Comparison of ENCODE assay signal across 8 cellular contexts in the genomic region with DNA sequence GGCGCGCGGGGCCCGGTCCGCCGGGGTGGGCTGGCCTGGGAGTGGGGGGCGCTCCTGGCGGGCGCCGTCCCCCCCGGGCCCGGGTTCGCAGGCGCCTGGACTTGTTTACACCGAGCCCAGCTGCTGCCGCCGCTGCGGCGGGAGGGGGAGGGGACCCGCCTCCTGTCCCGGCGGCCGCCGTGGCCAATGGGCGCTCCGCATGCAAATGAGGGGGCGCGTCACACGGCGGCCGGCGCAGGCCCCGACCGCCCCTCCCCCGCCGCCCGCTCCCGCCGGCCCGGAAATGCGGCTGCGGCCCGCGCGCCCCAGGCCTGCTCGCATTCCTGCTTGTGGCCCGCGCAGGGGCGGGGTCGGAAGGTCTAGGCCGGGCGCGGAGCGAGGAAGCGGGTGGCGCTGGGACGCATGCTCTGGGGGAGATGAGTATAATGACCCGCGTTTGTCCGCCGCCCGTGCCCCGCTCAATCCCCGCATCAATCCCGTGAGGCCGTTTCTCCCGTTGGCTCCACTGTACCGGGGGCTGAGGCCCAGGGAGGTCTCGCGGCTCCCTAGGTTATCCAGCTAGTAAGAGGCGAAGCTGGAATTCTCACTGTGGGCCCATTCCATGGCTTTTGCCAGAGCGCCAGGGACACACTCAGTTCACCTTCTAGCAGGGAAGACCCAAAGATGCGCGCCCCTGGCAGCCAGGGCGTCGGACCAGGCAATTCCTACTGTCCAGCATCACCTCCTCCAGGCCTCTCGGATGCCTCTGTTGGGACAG. TPM values are rescaled to one million over a fixed set of nuclear protein-coding genes. Genes with fewer than 3 reads are reported as not detected.
DNase-seq lines count a peak whose midpoint lies in the region; ATAC-seq and TF ChIP-seq lines count a peak whose summit lies in the region.

A gene with protein sequence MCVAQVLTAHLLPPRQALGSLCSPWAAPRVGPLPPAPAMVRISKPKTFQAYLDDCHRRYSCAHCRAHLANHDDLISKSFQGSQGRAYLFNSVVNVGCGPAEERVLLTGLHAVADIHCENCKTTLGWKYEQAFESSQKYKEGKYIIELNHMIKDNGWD (minus strand): TSS at position 109 of the 757 bp plus-strand sequence. CDS start 731 bp downstream, outside the sequence.

- H3K36me3 ChIP-seq in GM23248 (ENCODE audit: low read depth), result peaks cover 10% of the 10 kb centered on the region
- peaks cover 9 to 11% of the 10 kb centered on the region in 2 donors for H3K36me3 ChIP-seq in ascending aorta
- peaks cover 0 to 24% of the 10 kb centered on the region in 2 donors for H3K36me3 ChIP-seq in psoas muscle (ENCODE audit: insufficient read depth in 1 of 2, low read depth in 1 of 2)
- peaks cover 2 to 16% (median 9%) of the 10 kb centered on the region in 4 donors for H3K36me3 ChIP-seq in upper lobe of left lung

- peaks cover 21% of the 10 kb centered on the region for H3K79me2 ChIP-seq in GM23248 (ENCODE audit: insufficient read depth)

- H3K4me1 ChIP-seq in GM23248 (ENCODE audit: insufficient read depth), result 0 out of 2 replicates have a peak, but pooled peaks cover 4% of the 10 kb centered on the region
- peaks cover 17 to 24% of the 10 kb centered on the region in 2 donors for H3K4me1 ChIP-seq in ascending aorta
- peaks cover 29% of the 10 kb centered on the region for H3K4me1 ChIP-seq in psoas muscle
- peaks cover 30 to 49% (median 38%) of the 10 kb centered on the region in 4 donors for H3K4me1 ChIP-seq in upper lobe of left lung

- TF ChIP-seq EP300 in upper lobe of left lung (IDR thresholded peaks at IDR 0.05), result peak in 1 of 4 donors; percentile 19

- no peaks in the 10 kb centered on the region for H3K9me2 ChIP-seq in GM23248 (ENCODE audit: insufficient read depth)

- H3K27ac ChIP-seq in GM23248, result peak within 1 kb of the TSS; percentile 86
- H3K27ac ChIP-seq in ascending aorta, result peak within 1 kb of the TSS; percentile 88 to 92
- H3K27ac ChIP-seq in psoas muscle, result peak within 1 kb of the TSS; percentile 97
- peak within 1 kb of the TSS; percentile 91 to 99 (median 96) for H3K27ac ChIP-seq in upper lobe of left lung

- H3K27me3 ChIP-seq in GM23248 (replicated peaks; ENCODE audit: insufficient read depth), result no peaks in the 10 kb centered on the region
- H3K27me3 ChIP-seq in ascending aorta, result no peaks in the 10 kb centered on the region
- H3K27me3 ChIP-seq in psoas muscle (ENCODE audit: insufficient read depth in 3 of 3, low read length in 2 of 3), result no peaks in the 10 kb centered on the region
- no peaks in the 10 kb centered on the region for H3K27me3 ChIP-seq in upper lobe of left lung

- peak in 2 of 4 donors; percentile 80 to 88 for TF ChIP-seq POLR2A in upper lobe of left lung (IDR thresholded peaks at IDR 0.05)

- peak within 1 kb of the TSS; percentile 91 for H3K4me3 ChIP-seq in GM23248
- peak within 1 kb of the TSS; percentile 75 to 97 for H3K4me3 ChIP-seq in ascending aorta
- peak within 1 kb of the TSS; percentile 93 for H3K4me3 ChIP-seq in psoas muscle
- peak within 1 kb of the TSS; percentile 57 to 85 (median 80) for H3K4me3 ChIP-seq in upper lobe of left lung

- TF ChIP-seq CTCF in ascending aorta (IDR thresholded peaks at IDR 0.05), result no peak
- no peak for TF ChIP-seq CTCF in psoas muscle (IDR thresholded peaks at IDR 0.05)
- no peak for TF ChIP-seq CTCF in upper lobe of left lung (IDR thresholded peaks at IDR 0.05)

- H4K20me1 ChIP-seq in GM23248 (ENCODE audit: insufficient read depth), result no peaks in the 10 kb centered on the region

- H3K9me3 ChIP-seq in GM23248 (ENCODE audit: low read depth) (no peaks in the 10 kb centered on the region), ascending aorta (peaks cover 6% of the 10 kb centered on the region in 2 donors), psoas muscle (peaks cover 8% of the 10 kb centered on the region), upper lobe of left lung (peaks cover 0 to 26% (median 13%) of the 10 kb centered on the region in 4 donors)

- in situ Hi-C loops in Caki2 (cut with HindIII; ENCODE audit: low pct_unique_long_range_greater_than_20kb, low sequenced_read_pairs) (no loop called here), GM23248 (cut with MboI) (no loop called here)

- WGBS in GM23248 (ENCODE audit: low coverage in 1 of 2, low lambda C conversion rate in 2 of 2, missing lambda C conversion rate in 2 of 2), 2 experiments, result 13 to 33% methylated on average over 18 to 55 of the region's 77 CpGs
- WGBS in psoas muscle, 3 donors, result 7 to 23% (median 23%) methylated on average over 21 to 77 of the region's 77 CpGs
- 15 to 92% methylated on average over 6 to 40 of the region's 77 CpGs for WGBS in upper lobe of left lung, 2 donors

- H3K4me2 ChIP-seq in GM23248 (ENCODE audit: unreplicated experiment), result peak within 1 kb of the TSS; percentile 86

- intact Hi-C loops in ascending aorta (cut with DNase I) (loop anchor here (1.0 to 10.0 kb wide), 2 partner anchors 27 to 279 kb away; a partner anchor contains a TSS), left ventricle myocardium superior (cut with micrococcal nuclease) (no loop called here), psoas muscle (cut with DNase I) (loop anchor here (2.0 to 10.0 kb wide), 3 partner anchors 27 to 309 kb away; a partner anchor contains a TSS)

- peaks cover 23% of the 10 kb centered on the region; the same call in 1 of the 2 replicates for H3F3A ChIP-seq in GM23248 (ENCODE audit: insufficient read depth)

- DNase-seq in Caki2 (ENCODE audit: low read depth) (peak; percentile 93), GM23248 (peak; percentile 96), NCI-H1105 treated with DMSO at 0.1 percent for 48 hours (lab: John Stamatoyannopoulos, UW) (peak; percentile 65), T-helper 9 cell (peak; percentile 85), ascending aorta (ENCODE audit: low spot score in 2 of 2) (peak; percentile 75 to 96), left ventricle myocardium superior (peak; percentile 97), psoas muscle (peak; percentile 94 to 97), upper lobe of left lung (peak; percentile 96 to 99)

- H2AFZ ChIP-seq in GM23248, result peak within 1 kb of the TSS; percentile 85

- peak within 1 kb of the TSS; percentile 91 for H3K9ac ChIP-seq in GM23248

- ATAC-seq in left ventricle myocardium superior (peak; percentile 74), psoas muscle (peak; percentile 78 to 82 (median 80)), upper lobe of left lung (ENCODE audit: low FRiP score in 2 of 2) (peak; percentile 76 to 85)

RNA-seq across cellular contexts. Expression of the gene that starts here (rescaled TPM):
- total RNA-seq in Caki2 (2014; rRNA removed; shearing (Covaris generic); ENCODE audit: low replicate concordance), result 6.3 and 10.5 TPM in 2 replicates
- total RNA-seq in GM23248 (2014; rRNA removed; shearing (Covaris generic)), result 62.6 and 100.0 TPM in 2 replicates
- polyA plus RNA-seq in GM23248 (2016; fragmentation: Nextera tagmentation; extraction: Ambion mirVana) (192 and 200 TPM in 2 replicates), psoas muscle (10 to 100 TPM; 24.8 to 96.2 (median 81.4) TPM)
- total RNA-seq in ascending aorta (98.6 TPM), left ventricle myocardium superior (66.0 TPM), psoas muscle (100 to 1,000 TPM in 1 of 4 donors, 10 to 100 TPM in 3; 47.1 to 156 (median 60.2) TPM), upper lobe of left lung (100 to 1,000 TPM in 4 of 6 donors, 10 to 100 TPM in 2; 81.5 to 228 (median 116) TPM)

Comparison
In these comparisons a context has a peak if more than half of its experiments do, and no peak if none do; other contexts are left out.
1. Peak in every context shown above with its lines: DNase-seq, ATAC-seq, H3K4me3 ChIP-seq and H3K27ac ChIP-seq.